In the genomic region with DNA sequence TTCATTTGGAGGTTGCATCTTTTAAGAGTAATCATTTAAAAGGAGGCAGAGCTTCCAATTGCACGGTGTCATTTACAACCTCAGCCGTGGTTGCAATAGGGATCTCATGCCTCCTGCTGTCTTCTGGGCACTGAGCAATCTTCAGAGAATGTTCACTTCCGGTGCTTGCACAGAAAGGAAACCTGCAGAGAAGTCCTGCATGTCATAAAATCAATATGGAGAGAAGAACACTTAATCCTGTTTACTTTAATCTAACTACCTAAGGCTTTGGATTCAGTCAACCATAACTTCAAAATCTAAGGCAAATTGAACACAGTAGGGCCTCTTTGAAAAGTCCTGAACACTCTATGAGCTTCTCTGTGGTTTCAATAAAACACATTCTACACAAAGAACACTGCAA, we compare ENCODE assay signal across 8 cellular contexts. TPM values are rescaled to one million over a fixed set of nuclear protein-coding genes. Genes with fewer than 3 reads are reported as not detected.
DNase-seq lines count a peak whose midpoint lies in the region; ATAC-seq and TF ChIP-seq lines count a peak whose summit lies in the region.
"Had no signal": no experiment of that assay in that cellular context is flagged by ENCODE, and none has a peak within 500 bp of the region (broad histone marks: within the 10 kb centered on the region; RNA-seq: fewer than 3 reads in every experiment).

No MANE protein-coding gene starts in this region.

- POLR2A ChIA-PET in GM10248 (lab: Yijun Ruan, JAX) = no interaction called here

- 3% methylated on average over 3 of the region's 3 CpGs for WGBS in right lobe of liver (ENCODE audit: insufficient coverage, low coverage, low lambda C conversion rate, missing lambda C conversion rate)
- WGBS in aorta, 2 donors = 50 to 54% methylated on average over 3 of the region's 3 CpGs

- peak overlapping the region; percentile 29 for H3K27ac Mint-ChIP-seq in T-helper 17 cell
- no peak overlapping the region for H3K27ac Mint-ChIP-seq in endothelial cell (ENCODE audit: unreplicated experiment)
- H3K27ac Mint-ChIP-seq: memory B cell had no signal

- H3K9me3 ChIP-seq in T-helper 17 cell (ENCODE audit: control insufficient read depth, low read length, poor library complexity, severe bottlenecking) (no peaks in the 10 kb centered on the region), right lobe of liver (no peaks in the 10 kb centered on the region), aorta (ENCODE audit: control insufficient read depth, low read length) (no peaks in the 10 kb centered on the region)

- no peak overlapping the region for H3K4me3 Mint-ChIP-seq in T-helper 17 cell
- no peak overlapping the region for H3K4me3 Mint-ChIP-seq in endothelial cell (ENCODE audit: unreplicated experiment)
- H3K4me3 Mint-ChIP-seq: memory B cell had no signal

- TF ChIP-seq POLR2A in right lobe of liver (IDR thresholded peaks at IDR 0.05) = no peak

- H3K4me1 Mint-ChIP-seq in T-helper 17 cell (peaks cover 14% of the 10 kb centered on the region), endothelial cell (ENCODE audit: unreplicated experiment) (no peaks in the 10 kb centered on the region)

- DNase-seq in GM10248 (ENCODE audit: extremely low spot score) (no peak), KG1 (lab: John Stamatoyannopoulos, UW) (peak; percentile 52), T-helper 17 cell (no peak), right lobe of liver (no peak), endothelial cell (ENCODE audit: low spot score) (no peak), aorta (no peak)

- TF ChIP-seq CTCF in GM10248 (IDR thresholded peaks at IDR 0.05; ENCODE audit: control extremely low read depth, extremely low read depth, low read depth, missing control alignments) (peak; percentile 10), right lobe of liver (IDR thresholded peaks at IDR 0.05) (peak; percentile 11 to 43 (median 32)), endothelial cell (IDR thresholded peaks at IDR 0.05; ENCODE audit: unreplicated experiment) (no peak)

- no peaks in the 10 kb centered on the region for H3K36me3 ChIP-seq in right lobe of liver
- H3K36me3 ChIP-seq in aorta (ENCODE audit: control insufficient read depth in 1 of 2, insufficient read depth in 2 of 2, low read length in 1 of 2) = no peaks in the 10 kb centered on the region

- H3K27me3 Mint-ChIP-seq in T-helper 17 cell (peaks cover 32% of the 10 kb centered on the region), endothelial cell (ENCODE audit: unreplicated experiment) (peaks cover 1% of the 10 kb centered on the region)

- CTCF ChIA-PET in GM10248 (lab: Yijun Ruan, JAX) = interaction anchor here (1.1 to 1.3 kb wide), 3 partner anchors 10 to 17 kb away, joined by 3 read pairs; no protein-coding TSS in a partner anchor

- ATAC-seq in T-helper 17 cell = peak; percentile 40
- ATAC-seq in right lobe of liver = peak; percentile 65 to 88 (median 84)
- no peak for ATAC-seq in HG03097 (IDR thresholded peaks at IDR 0.05; ENCODE audit: low FRiP score, unreplicated experiment)
- ATAC-seq in aorta (ENCODE audit: low FRiP score) = no peak

- intact Hi-C loops in right lobe of liver (cut with DNase I) (no loop called here), aorta (cut with DNase I) (no loop called here)

- no peaks in the 10 kb centered on the region for H3K36me3 Mint-ChIP-seq in T-helper 17 cell (ENCODE audit: low read depth)
- no peaks in the 10 kb centered on the region for H3K36me3 Mint-ChIP-seq in endothelial cell (ENCODE audit: low read depth, unreplicated experiment)
- H3K36me3 Mint-ChIP-seq: memory B cell had no signal

- H3K27ac ChIP-seq in right lobe of liver = no peak overlapping the region
- no peak overlapping the region for H3K27ac ChIP-seq in aorta (ENCODE audit: low read depth in 1 of 2, low read length in 2 of 2)

- H3K27me3 ChIP-seq in right lobe of liver = no peaks in the 10 kb centered on the region
- no peaks in the 10 kb centered on the region for H3K27me3 ChIP-seq in aorta (ENCODE audit: control insufficient read depth in 1 of 2, insufficient read depth in 2 of 2, low read length in 1 of 2)

- no peaks in the 10 kb centered on the region for H3K9me3 Mint-ChIP-seq in endothelial cell (ENCODE audit: unreplicated experiment)
- H3K9me3 Mint-ChIP-seq: memory B cell had no signal

- no peak overlapping the region for H3K4me3 ChIP-seq in right lobe of liver
- no peak overlapping the region for H3K4me3 ChIP-seq in aorta (ENCODE audit: low read length in 2 of 2)

- H3K4me1 ChIP-seq in right lobe of liver (no peaks in the 10 kb centered on the region), aorta (ENCODE audit: control insufficient read depth in 1 of 2, insufficient read depth in 2 of 2, low read length in 2 of 2) (no peaks in the 10 kb centered on the region)

RNA-seq across cellular contexts. Expression of gene MAP10, which starts 11.3 kb away (rescaled TPM):
- total RNA-seq in T-helper 17 cell (1 to 10 TPM; 1.3 to 1.8 TPM), right lobe of liver (1 to 10 TPM; 1.5 to 3.0 (median 1.8) TPM), endothelial cell (ENCODE audit: unreplicated experiment) (4.9 TPM), aorta (1 to 10 TPM in 1 of 2 donors, under 1 TPM in 1; 0.81 to 1.8 TPM)
- polyA plus RNA-seq in aorta = under 1 TPM; 0.13 to 0.72 TPM

Comparison
In these comparisons a context has a peak if more than half of its experiments do, and no peak if none do; other contexts are left out.
1. ATAC-seq: peak in T-helper 17 cell (single experiment) and right lobe of liver (4 of 4); none in HG03097 (single experiment) and aorta (single experiment).